In the genomic region with DNA sequence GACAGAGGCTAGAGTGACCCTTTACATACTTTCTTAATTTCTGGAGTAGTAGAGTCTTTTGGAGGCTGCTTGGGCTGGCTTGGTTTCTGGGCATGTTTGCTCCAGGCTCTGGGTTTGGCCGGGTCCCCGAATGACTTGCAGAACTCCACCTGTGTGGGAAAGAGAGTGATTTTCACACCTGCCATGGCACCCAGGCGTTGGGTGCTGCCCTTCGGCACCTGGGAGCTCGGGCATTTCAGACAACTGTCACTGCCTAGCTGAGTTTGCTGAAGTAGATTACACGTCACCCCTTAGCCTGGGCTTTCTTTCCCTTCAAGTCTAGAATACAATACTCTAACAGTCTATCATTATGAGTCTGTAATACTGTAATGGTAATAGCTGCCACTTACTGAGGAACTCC, we compare ENCODE assay signal across 20 cellular contexts.
"Had no signal": no experiment of that assay in that cellular context is flagged by ENCODE, and none has a peak within 500 bp of the region (broad histone marks: within the 10 kb centered on the region; RNA-seq: fewer than 3 reads in every experiment).

No MANE protein-coding gene starts in this region.

- H3K27me3 Mint-ChIP-seq: memory B cell, progenitor cell of endocrine pancreas had no signal

- H3K9me3 Mint-ChIP-seq: memory B cell, mesothelial cell of epicardium, natural killer cell, neural crest cell had no signal

- H3K4me1 Mint-ChIP-seq: neural crest cell had no signal

- ATAC-seq: left cardiac atrium, lower lobe of right lung, natural killer cell, right cardiac atrium had no signal

- H3K27ac Mint-ChIP-seq: memory B cell, mesothelial cell of epicardium, natural killer cell had no signal

- H3K4me3 Mint-ChIP-seq: memory B cell, mesothelial cell of epicardium, natural killer cell had no signal

- DNase-seq: cortex of kidney; dorsolateral prefrontal cortex; effector CD8-positive, alpha-beta T cell; foreskin melanocyte; head of caudate nucleus; kidney; left cardiac atrium; left ventricle myocardium inferior; lower lobe of right lung; natural killer cell; ovary; right cardiac atrium; small intestine; stimulated activated CD4-positive, alpha-beta T cell treated with anti-CD3 and anti-CD28 coated beads, Interleukin-12 subunit alpha, Interleukin-12 subunit beta, amount 100 ng/mL, for 4 hours; stimulated activated CD4-positive, alpha-beta T cell treated with anti-CD3 and anti-CD28 coated beads, Interleukin-2, amount 100 ng/mL, for 48 hours; trophoblast cell had no signal
